ENCODE assay signal across 22 cellular contexts in genomic region chr5:119131530-119132313, GRCh38.
"Had no signal": no experiment of that assay in that cellular context is flagged by ENCODE, and none has a peak within 500 bp of the region (broad histone marks: within the 10 kb centered on the region; RNA-seq: fewer than 3 reads in every experiment).

No MANE protein-coding gene starts in this region.

- H3K4me3 Mint-ChIP-seq: activated naive CD8-positive, alpha-beta T cell treated with anti-CD3 and anti-CD28 coated beads, Interleukin-2, amount 50 U/mL, for 24 hours; activated T-helper 17 cell treated with anti-CD3 and anti-CD28 coated beads, Interleukin-2, amount 50 U/mL, for 72 hours; neural crest cell; stimulated activated naive CD8-positive, alpha-beta T cell treated with anti-CD3 and anti-CD28 coated beads, Interleukin-15, Interleukin-2, amounts not matched to agents 100 ng/mL and 50 ng/mL, for 24 hours; T-cell had no signal

- H3K27me3 ChIP-seq: ascending aorta, breast epithelium, hepatocyte, right lobe of liver, spleen, upper lobe of left lung had no signal

- ATAC-seq: activated naive CD8-positive, alpha-beta T cell treated with anti-CD3 and anti-CD28 coated beads, Interleukin-2, amount 50 U/mL, for 24 hours; activated T-helper 17 cell treated with anti-CD3 and anti-CD28 coated beads, Interleukin-2, amount 50 U/mL, for 72 hours; left cardiac atrium; T-cell had no signal

- H3K9me3 ChIP-seq: prostate gland, right lobe of liver, upper lobe of left lung had no signal

- H3K27ac Mint-ChIP-seq: activated naive CD8-positive, alpha-beta T cell treated with anti-CD3 and anti-CD28 coated beads, Interleukin-2, amount 50 U/mL, for 24 hours; activated T-helper 17 cell treated with anti-CD3 and anti-CD28 coated beads, Interleukin-2, amount 50 U/mL, for 72 hours; stimulated activated naive CD8-positive, alpha-beta T cell treated with anti-CD3 and anti-CD28 coated beads, Interleukin-15, Interleukin-2, amounts not matched to agents 100 ng/mL and 50 ng/mL, for 24 hours; T-cell had no signal

- DNase-seq: activated CD4-positive, alpha-beta T cell treated with anti-CD3 and anti-CD28 coated beads, Interleukin-2, amount 50 U/mL, for 4 hours; activated CD4-positive, CD25-positive, alpha-beta regulatory T cell treated with anti-CD3 and anti-CD28 coated beads, Interleukin-2, amount 50 U/mL, for 72 hours; activated naive CD4-positive, alpha-beta T cell treated with Interleukin-2 at 50 U/mL for 16 hours; activated naive CD8-positive, alpha-beta T cell treated with anti-CD3 and anti-CD28 coated beads, Interleukin-2, amount 50 U/mL, for 24 hours; cerebellar nuclear complex; dermis blood vessel endothelial cell; left cardiac atrium; midbrain; right lobe of liver; spleen; T-cell; T-helper 9 cell; upper lobe of left lung had no signal

- H3K36me3 ChIP-seq: breast epithelium, prostate gland had no signal

- H3K4me3 ChIP-seq: ascending aorta, breast epithelium, hepatocyte, lung, prostate gland, right lobe of liver, spleen, upper lobe of left lung had no signal

- H3K4me1 Mint-ChIP-seq: activated naive CD8-positive, alpha-beta T cell treated with anti-CD3 and anti-CD28 coated beads, Interleukin-2, amount 50 U/mL, for 24 hours; activated T-helper 17 cell treated with anti-CD3 and anti-CD28 coated beads, Interleukin-2, amount 50 U/mL, for 72 hours; neural crest cell; T-cell had no signal

- H3K9me3 Mint-ChIP-seq: activated T-helper 17 cell treated with anti-CD3 and anti-CD28 coated beads, Interleukin-2, amount 50 U/mL, for 72 hours had no signal

- H3K27ac ChIP-seq: ascending aorta, breast epithelium, epithelial cell of prostate, hepatocyte, prostate gland, right lobe of liver, spleen, upper lobe of left lung had no signal

- H3K27me3 Mint-ChIP-seq: activated naive CD8-positive, alpha-beta T cell treated with anti-CD3 and anti-CD28 coated beads, Interleukin-2, amount 50 U/mL, for 24 hours; activated T-helper 17 cell treated with anti-CD3 and anti-CD28 coated beads, Interleukin-2, amount 50 U/mL, for 72 hours; stimulated activated naive CD8-positive, alpha-beta T cell treated with anti-CD3 and anti-CD28 coated beads, Interleukin-15, Interleukin-2, amounts not matched to agents 100 ng/mL and 50 ng/mL, for 24 hours; T-cell had no signal

- H3K4me1 ChIP-seq: ascending aorta, breast epithelium, prostate gland, spleen, upper lobe of left lung had no signal
